9 cellular contexts compared by ENCODE assay signal in the genomic region with DNA sequence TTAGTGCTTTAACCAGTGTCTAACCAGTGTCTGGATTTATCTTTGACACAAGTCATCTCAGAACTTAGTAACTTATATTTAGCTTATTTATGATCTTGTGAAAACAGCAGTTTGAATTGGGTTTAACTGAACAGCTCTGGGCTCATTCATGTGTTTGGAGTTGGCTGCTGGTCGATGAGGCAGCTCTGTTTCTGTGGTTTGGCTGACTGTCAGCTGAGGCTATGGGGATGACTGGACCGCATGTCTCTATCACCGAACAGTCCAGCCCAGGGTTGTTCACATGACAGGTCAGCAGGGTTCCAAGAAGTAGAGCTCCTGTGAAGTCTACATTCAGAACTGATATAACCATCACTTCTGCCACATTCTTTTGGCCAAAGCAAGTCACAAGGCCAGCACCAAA. TPM values are rescaled to one million over a fixed set of nuclear protein-coding genes. Genes with fewer than 3 reads are reported as not detected.
DNase-seq lines count a peak whose midpoint lies in the region; ATAC-seq and TF ChIP-seq lines count a peak whose summit lies in the region.
"Had no signal": no experiment of that assay in that cellular context is flagged by ENCODE, and none has a peak within 500 bp of the region (broad histone marks: within the 10 kb centered on the region; RNA-seq: fewer than 3 reads in every experiment).

No MANE protein-coding gene starts in this region.

- H3K4me3 ChIP-seq in hepatocyte = no peak overlapping the region
- H3K4me3 ChIP-seq: SK-N-MC had no signal

- 80% methylated on average over 3 of the region's 3 CpGs for WGBS in hepatocyte (ENCODE audit: low lambda C conversion rate, missing lambda C conversion rate)

- no peaks in the 10 kb centered on the region for H3K4me1 ChIP-seq in hepatocyte (ENCODE audit: insufficient read depth)

- H3K27me3 Mint-ChIP-seq in endothelial cell (ENCODE audit: unreplicated experiment) (no peaks in the 10 kb centered on the region), T-helper 17 cell (peaks cover 4% of the 10 kb centered on the region)

- ATAC-seq in GM18873 (IDR thresholded peaks at IDR 0.05; ENCODE audit: low FRiP score, unreplicated experiment) (peak; percentile 94), HG02678 (IDR thresholded peaks at IDR 0.05; ENCODE audit: unreplicated experiment) (peak; percentile 93), T-helper 17 cell (no peak)

- no peaks in the 10 kb centered on the region for H3K9me3 ChIP-seq in hepatocyte (ENCODE audit: low read depth)
- no peaks in the 10 kb centered on the region for H3K9me3 ChIP-seq in T-helper 17 cell (ENCODE audit: control insufficient read depth, low read length, poor library complexity, severe bottlenecking)

- no peaks in the 10 kb centered on the region for H3K36me3 ChIP-seq in hepatocyte (replicated peaks; ENCODE audit: insufficient read depth, low read depth)

- H3K27me3 ChIP-seq in hepatocyte = no peaks in the 10 kb centered on the region

- no peak overlapping the region for H2AFZ ChIP-seq in hepatocyte

- no peak overlapping the region for H3K4me2 ChIP-seq in hepatocyte

- DNase-seq in RKO (ENCODE audit: low spot score) (peak; percentile 55), hepatocyte (ENCODE audit: low spot score) (peak; percentile 9), endothelial cell (ENCODE audit: low spot score) (no peak), T-helper 17 cell (no peak), iPS-NIHi11 (ENCODE audit: low spot score) (no peak), DMS 273 treated with DMSO at 0.1 percent for 48 hours (lab: John Stamatoyannopoulos, UW) (no peak)

- TF ChIP-seq CTCF in hepatocyte (IDR thresholded peaks at IDR 0.05; ENCODE audit: poor library complexity) (no peak), endothelial cell (IDR thresholded peaks at IDR 0.05; ENCODE audit: unreplicated experiment) (no peak)

- no peaks in the 10 kb centered on the region for H3K36me3 Mint-ChIP-seq in endothelial cell (ENCODE audit: low read depth, unreplicated experiment)
- no peaks in the 10 kb centered on the region for H3K36me3 Mint-ChIP-seq in T-helper 17 cell (ENCODE audit: low read depth)

- no peaks in the 10 kb centered on the region for H3K9me3 Mint-ChIP-seq in endothelial cell (ENCODE audit: unreplicated experiment)

- no peaks in the 10 kb centered on the region for H3K79me2 ChIP-seq in hepatocyte

- H3K9me2 ChIP-seq in hepatocyte (replicated peaks; ENCODE audit: insufficient read depth) = no peaks in the 10 kb centered on the region

- no peak overlapping the region for H3K27ac ChIP-seq in hepatocyte
- H3K27ac ChIP-seq: SK-N-MC had no signal

- no peaks in the 10 kb centered on the region for H4K20me1 ChIP-seq in hepatocyte (ENCODE audit: insufficient read depth, poor library complexity, severe bottlenecking)

- H3K27ac Mint-ChIP-seq in endothelial cell (ENCODE audit: unreplicated experiment) (no peak overlapping the region), T-helper 17 cell (no peak overlapping the region)

- H3K4me3 Mint-ChIP-seq in endothelial cell (ENCODE audit: unreplicated experiment) (no peak overlapping the region), T-helper 17 cell (no peak overlapping the region)

- no peaks in the 10 kb centered on the region for H3K4me1 Mint-ChIP-seq in endothelial cell (ENCODE audit: unreplicated experiment)
- no peaks in the 10 kb centered on the region for H3K4me1 Mint-ChIP-seq in T-helper 17 cell

RNA-seq across cellular contexts. Expression of a gene that starts 29.1 kb away (rescaled TPM):
- 11.1 and 13.6 TPM in 2 replicates for total RNA-seq in hepatocyte
- 3.9 and 6.2 TPM in 2 replicates for polyA plus RNA-seq in hepatocyte
- total RNA-seq in endothelial cell (ENCODE audit: unreplicated experiment) = 29.5 TPM
- 10 to 100 TPM; 54.9 to 68.1 TPM for total RNA-seq in T-helper 17 cell

Comparison
In these comparisons a context has a peak if more than half of its experiments do, and no peak if none do; other contexts are left out.
1. DNase-seq: peak in RKO (single experiment) and hepatocyte (single experiment); none in endothelial cell (single experiment), T-helper 17 cell (0 of 3), iPS-NIHi11 (single experiment) and DMS 273 treated with DMSO at 0.1 percent for 48 hours (single experiment).